Comparison of ENCODE assay signal across 3 cellular contexts in the genomic region with DNA sequence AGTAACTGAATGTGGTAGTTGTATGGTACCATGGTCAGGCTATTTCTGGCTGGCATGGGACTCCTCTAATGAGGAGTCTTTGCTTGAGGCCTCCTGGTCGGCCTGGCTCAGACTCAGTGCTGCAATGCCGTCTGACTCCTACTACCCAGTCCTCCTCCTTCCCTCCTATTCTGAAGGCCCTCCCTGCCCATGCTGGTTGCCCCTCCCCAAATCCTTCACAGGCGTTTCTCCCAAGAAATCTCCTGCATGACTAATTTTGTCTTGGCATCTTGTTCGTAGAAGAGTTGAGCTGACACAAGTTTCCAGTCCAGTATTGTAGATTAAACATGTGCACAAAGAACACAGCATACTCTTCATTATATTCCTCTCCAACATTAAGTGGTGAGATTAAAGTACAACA.
TF ChIP-seq lines count a peak whose summit lies in the region.

No MANE protein-coding gene starts in this region.

TF ChIP-seq in SK-N-SH, 30 proteins besides CTCF, POLR2A, EP300 and RAD21 (continued from another document):
- TF ChIP-seq TCF12 (IDR thresholded peaks at IDR 0.05) (no peak), USF1 (IDR thresholded peaks at IDR 0.05; ENCODE audit: borderline replicate concordance, low read depth) (no peak), RFX5 (IDR thresholded peaks at IDR 0.05; ENCODE audit: low read length) (no peak), NRF1 (IDR thresholded peaks at IDR 0.05; ENCODE audit: low read depth, low read length) (no peak)
- TF ChIP-seq, protein P1, sequence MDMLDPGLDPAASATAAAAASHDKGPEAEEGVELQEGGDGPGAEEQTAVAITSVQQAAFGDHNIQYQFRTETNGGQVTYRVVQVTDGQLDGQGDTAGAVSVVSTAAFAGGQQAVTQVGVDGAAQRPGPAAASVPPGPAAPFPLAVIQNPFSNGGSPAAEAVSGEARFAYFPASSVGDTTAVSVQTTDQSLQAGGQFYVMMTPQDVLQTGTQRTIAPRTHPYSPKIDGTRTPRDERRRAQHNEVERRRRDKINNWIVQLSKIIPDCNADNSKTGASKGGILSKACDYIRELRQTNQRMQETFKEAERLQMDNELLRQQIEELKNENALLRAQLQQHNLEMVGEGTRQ (IDR thresholded peaks at IDR 0.05; ENCODE audit: borderline replicate concordance, low read depth, low read length), result no peak

TF ChIP-seq in SK-N-SH treated with all-trans-retinoic acid at 6 μM for 48 hours, 23 proteins besides CTCF, POLR2A, EP300 and RAD21:
- no peak for TF ChIP-seq ZNF8 (CRISPR knock-in tag; IDR thresholded peaks at IDR 0.05)
- no peak for TF ChIP-seq RARB (CRISPR knock-in tag; IDR thresholded peaks at IDR 0.05)
- no peak for TF ChIP-seq TCF4 (CRISPR knock-in tag; IDR thresholded peaks at IDR 0.05; ENCODE audit: borderline replicate concordance)
- TF ChIP-seq ZFP30 (CRISPR knock-in tag; IDR thresholded peaks at IDR 0.05), result no peak
- TF ChIP-seq, protein P2, sequence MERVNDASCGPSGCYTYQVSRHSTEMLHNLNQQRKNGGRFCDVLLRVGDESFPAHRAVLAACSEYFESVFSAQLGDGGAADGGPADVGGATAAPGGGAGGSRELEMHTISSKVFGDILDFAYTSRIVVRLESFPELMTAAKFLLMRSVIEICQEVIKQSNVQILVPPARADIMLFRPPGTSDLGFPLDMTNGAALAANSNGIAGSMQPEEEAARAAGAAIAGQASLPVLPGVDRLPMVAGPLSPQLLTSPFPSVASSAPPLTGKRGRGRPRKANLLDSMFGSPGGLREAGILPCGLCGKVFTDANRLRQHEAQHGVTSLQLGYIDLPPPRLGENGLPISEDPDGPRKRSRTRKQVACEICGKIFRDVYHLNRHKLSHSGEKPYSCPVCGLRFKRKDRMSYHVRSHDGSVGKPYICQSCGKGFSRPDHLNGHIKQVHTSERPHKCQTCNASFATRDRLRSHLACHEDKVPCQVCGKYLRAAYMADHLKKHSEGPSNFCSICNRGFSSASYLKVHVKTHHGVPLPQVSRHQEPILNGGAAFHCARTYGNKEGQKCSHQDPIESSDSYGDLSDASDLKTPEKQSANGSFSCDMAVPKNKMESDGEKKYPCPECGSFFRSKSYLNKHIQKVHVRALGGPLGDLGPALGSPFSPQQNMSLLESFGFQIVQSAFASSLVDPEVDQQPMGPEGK (CRISPR knock-in tag; IDR thresholded peaks at IDR 0.05; ENCODE audit: borderline replicate concordance), result no peak
- no peak for TF ChIP-seq ISL1 (CRISPR knock-in tag; IDR thresholded peaks at IDR 0.05)
- TF ChIP-seq ESRRG (CRISPR knock-in tag; IDR thresholded peaks at IDR 0.05), result no peak
- TF ChIP-seq ZC3H10 (CRISPR knock-in tag; IDR thresholded peaks at IDR 0.05), result no peak
- no peak for TF ChIP-seq CSDC2 (CRISPR knock-in tag; IDR thresholded peaks at IDR 0.05)
- TF ChIP-seq TOX (CRISPR knock-in tag; IDR thresholded peaks at IDR 0.05; ENCODE audit: borderline replicate concordance), result no peak
- TF ChIP-seq, protein P3, sequence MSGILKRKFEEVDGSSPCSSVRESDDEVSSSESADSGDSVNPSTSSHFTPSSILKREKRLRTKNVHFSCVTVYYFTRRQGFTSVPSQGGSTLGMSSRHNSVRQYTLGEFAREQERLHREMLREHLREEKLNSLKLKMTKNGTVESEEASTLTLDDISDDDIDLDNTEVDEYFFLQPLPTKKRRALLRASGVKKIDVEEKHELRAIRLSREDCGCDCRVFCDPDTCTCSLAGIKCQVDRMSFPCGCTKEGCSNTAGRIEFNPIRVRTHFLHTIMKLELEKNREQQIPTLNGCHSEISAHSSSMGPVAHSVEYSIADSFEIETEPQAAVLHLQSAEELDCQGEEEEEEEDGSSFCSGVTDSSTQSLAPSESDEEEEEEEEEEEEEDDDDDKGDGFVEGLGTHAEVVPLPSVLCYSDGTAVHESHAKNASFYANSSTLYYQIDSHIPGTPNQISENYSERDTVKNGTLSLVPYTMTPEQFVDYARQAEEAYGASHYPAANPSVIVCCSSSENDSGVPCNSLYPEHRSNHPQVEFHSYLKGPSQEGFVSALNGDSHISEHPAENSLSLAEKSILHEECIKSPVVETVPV (CRISPR knock-in tag; IDR thresholded peaks at IDR 0.05), result no peak
- no peak for TF ChIP-seq CREB5 (CRISPR knock-in tag; IDR thresholded peaks at IDR 0.05; ENCODE audit: low read depth)
- no peak for TF ChIP-seq BACH2 (CRISPR knock-in tag; IDR thresholded peaks at IDR 0.05; ENCODE audit: borderline replicate concordance)
- TF ChIP-seq OSR1 (CRISPR knock-in tag; IDR thresholded peaks at IDR 0.05), result no peak

TF ChIP-seq in WTC11, 78 proteins besides CTCF, POLR2A, EP300 and RAD21 (continued from another document):
- TF ChIP-seq E2F4 (CRISPR knock-in tag; IDR thresholded peaks at IDR 0.05; ENCODE audit: borderline replicate concordance, low read depth) (no peak), JAZF1 (CRISPR knock-in tag; IDR thresholded peaks at IDR 0.05) (no peak), MYBL2 (CRISPR knock-in tag; IDR thresholded peaks at IDR 0.05) (no peak), CBFB (CRISPR knock-in tag; IDR thresholded peaks at IDR 0.05; ENCODE audit: low read depth) (no peak), GRHL2 (CRISPR knock-in tag; IDR thresholded peaks at IDR 0.05; ENCODE audit: insufficient replicate concordance, severe bottlenecking) (no peak)
TF ChIP-seq in WTC11: peak in this region for 0.
